In the genomic region with DNA sequence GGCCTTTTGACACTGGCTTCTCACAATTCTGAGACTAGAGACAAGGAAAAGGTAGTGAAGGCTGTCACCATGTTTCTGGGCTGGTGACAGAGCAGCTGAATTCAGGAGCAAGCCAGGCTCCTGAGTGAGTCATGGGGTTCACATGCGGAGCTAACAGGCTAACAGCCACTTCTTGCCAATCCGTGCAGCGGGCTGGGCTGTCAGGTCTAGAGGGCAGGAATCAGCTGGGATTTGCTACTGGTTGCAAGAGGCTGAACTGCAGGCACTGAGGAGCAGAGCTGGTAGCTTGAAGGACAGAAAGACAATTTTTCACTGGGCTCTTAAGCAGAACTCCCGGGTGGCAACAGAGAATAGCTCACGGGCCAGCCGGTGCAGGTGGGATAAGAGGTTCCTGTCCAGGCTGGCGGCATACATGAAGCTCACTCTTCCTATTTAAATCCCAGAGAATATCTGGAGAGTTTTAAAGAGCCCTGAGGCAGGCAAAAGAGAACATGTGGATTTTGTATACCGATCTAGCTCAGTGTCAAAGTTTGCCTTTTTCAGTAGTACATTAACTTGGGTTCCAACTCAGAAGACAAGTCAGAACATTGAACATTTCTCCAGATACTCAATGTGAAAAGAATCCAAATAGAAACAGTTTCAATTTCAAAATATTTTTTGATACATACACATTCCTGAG, we compare ENCODE assay signal across 1 cellular context.
TF ChIP-seq lines count a peak whose summit lies in the region.

No MANE protein-coding gene starts in this region.

TF ChIP-seq in IMR-90, 13 proteins besides CTCF, POLR2A, EP300 and RAD21 (continued from another document):
- TF ChIP-seq FOS (IDR thresholded peaks at IDR 0.05; ENCODE audit: low read depth, low read length), result peak; percentile 62; the same call in 1 of the 2 replicates
